8 cellular contexts compared by ENCODE assay signal in genomic region chr4:168153596-168154440, GRCh38.
A peak's percentile ranks its signal among the peaks of the same experiment; 100 is the strongest.
DNase-seq lines count a peak whose midpoint lies in the region; ATAC-seq and TF ChIP-seq lines count a peak whose summit lies in the region.

No MANE protein-coding gene starts in this region.

- TF ChIP-seq POLR2A in erythroblast (IDR thresholded peaks at IDR 0.05; ENCODE audit: low read length), result no peak

- DNase-seq in COLO829 (ENCODE audit: low spot score) (peak; percentile 52), HS-27A (ENCODE audit: low read depth) (peak; percentile 15), erythroblast (lab: John Stamatoyannopoulos, UW) (peak; percentile 79 to 81)
- peak; percentile 46 for DNase-seq in activated T-cell treated with anti-CD3 and anti-CD28 coated beads, Interleukin-2, amount 50 U/mL, for 1 hour
- DNase-seq in stimulated activated naive CD8-positive, alpha-beta T cell treated with anti-CD3 and anti-CD28 coated beads, Interleukin-15, Interleukin-2, amounts not matched to agents 100 U/mL and 50 U/mL, for 24 hours, result peak; percentile 65

- no peaks in the 10 kb centered on the region for H3K79me2 ChIP-seq in OCI-LY3 (ENCODE audit: low read length)

- H3K4me3 Mint-ChIP-seq in nephron, result peak overlapping the region in 2 of 3 experiments; percentile 6 to 14

- H3K9me3 ChIP-seq in OCI-LY3 (ENCODE audit: insufficient read depth, low read length), result peaks cover 3% of the 10 kb centered on the region; the same call in 1 of the 2 replicates

- no peaks in the 10 kb centered on the region for H3K36me3 ChIP-seq in OCI-LY3 (replicated peaks; ENCODE audit: low read depth, low read length)

- peak overlapping the region; percentile 53 for H3K27ac ChIP-seq in OCI-LY3 (ENCODE audit: low read length)

- peak overlapping the region; percentile 69 for H3K4me3 ChIP-seq in OCI-LY3 (ENCODE audit: low read length)

- H3K27ac Mint-ChIP-seq in nephron, result no peak overlapping the region

- TF ChIP-seq CTCF in OCI-LY3 (IDR thresholded peaks at IDR 0.05; ENCODE audit: low read depth, low read length) (peak; percentile 98), nephron (IDR thresholded peaks at IDR 0.05; ENCODE audit: unreplicated experiment in 3 of 3) (peak; percentile 70 to 77 (median 75))

- peaks cover 3% of the 10 kb centered on the region for H3K9me3 Mint-ChIP-seq in nephron

- no peaks in the 10 kb centered on the region for H3K27me3 ChIP-seq in OCI-LY3 (ENCODE audit: low read depth, low read length)

- peak overlapping the region; percentile 53 for H3K9ac ChIP-seq in OCI-LY3 (ENCODE audit: low read length)

- no peaks in the 10 kb centered on the region for H4K20me1 ChIP-seq in OCI-LY3 (ENCODE audit: insufficient read depth, low read length)

- ATAC-seq in GM21360 (IDR thresholded peaks at IDR 0.05; ENCODE audit: unreplicated experiment), result peak; percentile 96
- ATAC-seq in stimulated activated naive CD8-positive, alpha-beta T cell treated with anti-CD3 and anti-CD28 coated beads, Interleukin-15, Interleukin-2, amounts not matched to agents 100 U/mL and 50 U/mL, for 24 hours, result peak; percentile 63

- H3K27me3 Mint-ChIP-seq in nephron (ENCODE audit: low read depth), result no peaks in the 10 kb centered on the region

- H3K4me2 ChIP-seq in OCI-LY3 (ENCODE audit: low read length), result peak overlapping the region; percentile 81

- H3K36me3 Mint-ChIP-seq in nephron (ENCODE audit: low read depth), result no peaks in the 10 kb centered on the region

- no peaks in the 10 kb centered on the region for H3K4me1 Mint-ChIP-seq in nephron

- H3K4me1 ChIP-seq in OCI-LY3 (ENCODE audit: low read length), result peaks cover 16% of the 10 kb centered on the region

- peak overlapping the region; percentile 75 for H2AFZ ChIP-seq in OCI-LY3 (ENCODE audit: low read depth, low read length)

Comparison
In these comparisons a context has a peak if more than half of its experiments do, and no peak if none do; other contexts are left out.
1. Peak in every context shown above with its lines: DNase-seq, ATAC-seq, H3K4me3 ChIP-seq and H3K27ac ChIP-seq.
2. DNase-seq: peak in every context shown above with its lines; median percentile 80 in erythroblast; 65 in stimulated activated naive CD8-positive, alpha-beta T cell treated with anti-CD3 and anti-CD28 coated beads, Interleukin-15, Interleukin-2, amounts not matched to agents 100 U/mL and 50 U/mL, for 24 hours; 52 in COLO829; 46 in activated T-cell treated with anti-CD3 and anti-CD28 coated beads, Interleukin-2, amount 50 U/mL, for 1 hour; 15 in HS-27A.